Comparison of ENCODE assay signal across 8 cellular contexts in the genomic region with DNA sequence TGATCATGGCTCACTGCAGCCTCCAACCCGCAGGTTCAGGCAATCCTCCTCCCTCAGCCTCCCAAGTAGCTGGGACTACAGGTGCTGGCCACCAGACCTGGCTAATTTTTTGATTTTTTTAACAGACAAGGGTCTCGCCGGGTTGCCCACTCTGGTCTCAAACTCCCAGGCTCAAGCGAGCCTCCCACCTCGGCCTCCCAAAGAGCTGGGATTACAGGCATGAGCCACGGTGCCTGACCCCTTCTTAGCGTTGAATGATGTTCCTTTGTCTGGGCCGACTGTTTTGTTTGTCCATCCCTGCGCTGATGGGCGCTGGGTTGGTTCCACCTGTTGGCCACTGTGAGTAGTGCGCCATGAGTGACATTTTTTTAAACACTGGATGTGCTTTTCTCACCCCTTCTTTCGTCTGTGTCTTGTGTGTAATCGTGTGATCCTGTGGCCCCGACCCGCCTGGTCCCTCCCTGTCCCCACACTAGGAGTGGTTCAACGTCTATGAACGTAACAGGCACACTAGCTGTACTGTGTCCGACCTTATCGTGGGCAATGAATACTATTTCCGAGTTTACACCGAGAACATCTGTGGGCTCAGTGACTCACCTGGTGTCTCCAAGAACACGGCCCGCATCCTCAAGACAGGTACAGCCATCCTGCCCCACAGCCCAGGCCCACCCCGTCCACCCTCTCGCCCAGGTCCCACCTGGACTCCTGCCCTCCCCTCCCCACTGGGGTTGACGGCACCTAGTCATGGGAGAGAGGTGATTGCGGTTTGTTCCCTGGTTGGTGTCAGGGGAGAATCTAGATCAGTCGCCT. TPM values are rescaled to one million over a fixed set of nuclear protein-coding genes. Genes with fewer than 3 reads are reported as not detected.
DNase-seq lines count a peak whose midpoint lies in the region; ATAC-seq lines count a peak whose summit lies in the region.

No MANE protein-coding gene starts in this region.

- H3K9me3 Mint-ChIP-seq in activated CD4-positive, alpha-beta memory T cell treated with anti-CD3 and anti-CD28 coated beads for 36 hours: no peaks in the 10 kb centered on the region
- H3K9me3 Mint-ChIP-seq in stimulated activated memory B cell treated with anti-CD40 and anti-IgM and Interleukin-4, amounts not matched to agents 10 μg/mL and 1 μg/mL and 100 μg/mL, for 72 hours: peaks cover under 1% of the 10 kb centered on the region

- peaks cover 36% of the 10 kb centered on the region for H3K27me3 Mint-ChIP-seq in activated CD4-positive, alpha-beta memory T cell treated with anti-CD3 and anti-CD28 coated beads for 36 hours
- no peaks in the 10 kb centered on the region for H3K27me3 Mint-ChIP-seq in stimulated activated memory B cell treated with anti-CD40 and anti-IgM and Interleukin-4, amounts not matched to agents 10 μg/mL and 1 μg/mL and 100 μg/mL, for 72 hours

- intact Hi-C loops in activated CD4-positive, alpha-beta memory T cell treated with anti-CD3 and anti-CD28 coated beads for 36 hours (cut with micrococcal nuclease): loop anchor here (1.0 to 5.0 kb wide), 4 partner anchors 44 to 208 kb away; partner anchors contain the start of gene SPIB

- peak; percentile 58 for DNase-seq in DMS53 treated with DMSO at 0.1 percent for 48 hours (lab: John Stamatoyannopoulos, UW; ENCODE audit: unreplicated experiment)
- DNase-seq in NCI-H748 treated with DMSO at 0.1 percent for 48 hours (lab: John Stamatoyannopoulos, UW): peak; percentile 68
- DNase-seq in activated CD4-positive, alpha-beta memory T cell treated with anti-CD3 and anti-CD28 coated beads for 36 hours: peak; percentile 80
- DNase-seq in myocyte (ENCODE audit: low read depth): peak; percentile 79

- H3K4me3 ChIP-seq in endocrine pancreas (ENCODE audit: control insufficient read depth, insufficient read depth, low read length): no peak overlapping the region

- H3K36me3 Mint-ChIP-seq in activated CD4-positive, alpha-beta memory T cell treated with anti-CD3 and anti-CD28 coated beads for 36 hours: no peaks in the 10 kb centered on the region
- H3K36me3 Mint-ChIP-seq in stimulated activated memory B cell treated with anti-CD40 and anti-IgM and Interleukin-4, amounts not matched to agents 10 μg/mL and 1 μg/mL and 100 μg/mL, for 72 hours: no peaks in the 10 kb centered on the region

- no peaks in the 10 kb centered on the region for H3K27me3 ChIP-seq in endocrine pancreas (ENCODE audit: control insufficient read depth, insufficient read depth, low read length)

- POLR2A ChIA-PET in activated CD4-positive, alpha-beta memory T cell treated with anti-CD3 and anti-CD28 coated beads for 36 hours (lab: Charles Lee): interaction anchor here (0.9 to 1.3 kb wide), 2 partner anchors 104 to 126 kb away, joined by 3 to 10 read pairs; no protein-coding TSS in a partner anchor

- no peak overlapping the region for H3K4me3 Mint-ChIP-seq in activated CD4-positive, alpha-beta memory T cell treated with anti-CD3 and anti-CD28 coated beads for 36 hours
- no peak overlapping the region for H3K4me3 Mint-ChIP-seq in stimulated activated memory B cell treated with anti-CD40 and anti-IgM and Interleukin-4, amounts not matched to agents 10 μg/mL and 1 μg/mL and 100 μg/mL, for 72 hours

- no peak overlapping the region for H3K27ac Mint-ChIP-seq in activated CD4-positive, alpha-beta memory T cell treated with anti-CD3 and anti-CD28 coated beads for 36 hours
- H3K27ac Mint-ChIP-seq in stimulated activated memory B cell treated with anti-CD40 and anti-IgM and Interleukin-4, amounts not matched to agents 10 μg/mL and 1 μg/mL and 100 μg/mL, for 72 hours: peak overlapping the region; percentile 90

- CTCF ChIA-PET in activated CD4-positive, alpha-beta memory T cell treated with anti-CD3 and anti-CD28 coated beads for 36 hours (lab: Charles Lee): interaction anchor here (0.7 to 4.8 kb wide), 25 partner anchors 11 to 243 kb away, joined by 3 to 54 read pairs (median 5); partner anchors contain the start of gene POLD1

- H3K4me1 ChIP-seq in endocrine pancreas (ENCODE audit: control insufficient read depth, insufficient read depth, low read length): no peaks in the 10 kb centered on the region

- no peaks in the 10 kb centered on the region for H3K36me3 ChIP-seq in endocrine pancreas (ENCODE audit: control insufficient read depth, insufficient read depth, low read length)

- H3K9me3 ChIP-seq in endocrine pancreas (ENCODE audit: control insufficient read depth, low read length): no peaks in the 10 kb centered on the region

- ATAC-seq in HG03135 (IDR thresholded peaks at IDR 0.05; ENCODE audit: unreplicated experiment): peak; percentile 52
- peak; percentile 74 for ATAC-seq in stimulated activated memory B cell treated with anti-CD40 and anti-IgM and Interleukin-4, amounts not matched to agents 10 μg/mL and 1 μg/mL and 100 μg/mL, for 72 hours
- no peak for ATAC-seq in HG02763 (IDR thresholded peaks at IDR 0.05; ENCODE audit: unreplicated experiment)

- H3K9ac ChIP-seq in endocrine pancreas (ENCODE audit: control insufficient read depth, insufficient read depth, low read length): peak overlapping the region; percentile 17

- H3K4me1 Mint-ChIP-seq in activated CD4-positive, alpha-beta memory T cell treated with anti-CD3 and anti-CD28 coated beads for 36 hours (ENCODE audit: low read depth): peaks cover 13% of the 10 kb centered on the region
- H3K4me1 Mint-ChIP-seq in stimulated activated memory B cell treated with anti-CD40 and anti-IgM and Interleukin-4, amounts not matched to agents 10 μg/mL and 1 μg/mL and 100 μg/mL, for 72 hours: peaks cover 23% of the 10 kb centered on the region

RNA-seq across cellular contexts. Expression of gene EMC10, which starts 15.0 kb away (rescaled TPM):
- 10 to 100 TPM; 37.5 to 37.6 TPM for total RNA-seq in activated CD4-positive, alpha-beta memory T cell treated with anti-CD3 and anti-CD28 coated beads for 36 hours
- 207 and 210 TPM in 2 replicates for total RNA-seq in myocyte
- 162 TPM for polyA plus RNA-seq in myocyte (2012)

RNA-seq across cellular contexts. Expression of gene GARIN5A, which starts 15.4 kb away (rescaled TPM):
- under 1 TPM; 0.77 to 0.88 TPM for total RNA-seq in activated CD4-positive, alpha-beta memory T cell treated with anti-CD3 and anti-CD28 coated beads for 36 hours
- total RNA-seq in myocyte: 1.5 and 3.0 TPM in 2 replicates
- polyA plus RNA-seq in myocyte (2012): 1.9 TPM

RNA-seq across cellular contexts. Expression of gene MYBPC2, which starts 28.6 kb away (rescaled TPM):
- total RNA-seq in activated CD4-positive, alpha-beta memory T cell treated with anti-CD3 and anti-CD28 coated beads for 36 hours: under 1 TPM; 0.38 to 0.94 TPM
- 65.8 and 124 TPM in 2 replicates for total RNA-seq in myocyte
- polyA plus RNA-seq in myocyte (2012): 10.1 TPM

RNA-seq across cellular contexts. Expression of gene SPIB, which starts 42.5 kb away (rescaled TPM):
- under 1 TPM; 0.45 to 0.80 TPM for total RNA-seq in activated CD4-positive, alpha-beta memory T cell treated with anti-CD3 and anti-CD28 coated beads for 36 hours
- 0.73 and 2.4 TPM in 2 replicates for total RNA-seq in myocyte
- 0.16 TPM for polyA plus RNA-seq in myocyte (2012)

RNA-seq across cellular contexts. Expression of gene JOSD2, which starts 49.7 kb away (rescaled TPM):
- total RNA-seq in activated CD4-positive, alpha-beta memory T cell treated with anti-CD3 and anti-CD28 coated beads for 36 hours: 10 to 100 TPM; 29.5 to 36.2 TPM
- 29.8 and 39.9 TPM in 2 replicates for total RNA-seq in myocyte
- 68.9 TPM for polyA plus RNA-seq in myocyte (2012)

Comparison
In these comparisons a context has a peak if more than half of its experiments do, and no peak if none do; other contexts are left out.
1. RNA of gene MYBPC2, which starts 28.6 kb away (total RNA-seq): 65.8 to 124 TPM in myocyte; 0.38 to 0.94 TPM in activated CD4-positive, alpha-beta memory T cell treated with anti-CD3 and anti-CD28 coated beads for 36 hours; every median in the first group is over 10 times any median in the second.
2. Peak in every context shown above with its lines, with median percentiles within 50 percentile points of each other: DNase-seq.